32 cellular contexts compared by ENCODE assay signal in the genomic region with DNA sequence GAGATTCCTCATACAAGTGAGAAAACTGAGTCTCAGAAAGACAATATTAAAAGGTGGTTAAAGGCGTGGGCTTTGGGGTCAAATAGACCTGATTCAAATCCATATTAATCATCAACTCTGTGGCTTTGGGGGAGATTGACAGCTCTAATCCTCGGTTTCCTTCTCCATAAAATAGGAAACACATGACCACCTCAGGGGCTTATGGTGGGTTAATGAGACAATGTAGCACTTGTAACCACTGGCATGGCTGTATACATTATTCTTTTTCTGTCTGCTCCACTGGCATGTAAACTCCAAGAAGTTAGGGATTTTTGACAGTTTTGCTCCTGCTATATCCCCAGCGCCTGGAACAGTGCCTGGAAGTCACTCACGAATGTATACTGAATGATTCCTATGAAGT.
"Had no signal": no experiment of that assay in that cellular context is flagged by ENCODE, and none has a peak within 500 bp of the region (broad histone marks: within the 10 kb centered on the region; RNA-seq: fewer than 3 reads in every experiment).

No MANE protein-coding gene starts in this region.

- H3K9me3 ChIP-seq: adrenal gland had no signal

- H3K27ac ChIP-seq: adrenal gland, body of pancreas, brain microvascular endothelial cell, breast epithelium, VCaP had no signal

- H3K36me3 ChIP-seq: adrenal gland, brain microvascular endothelial cell, breast epithelium had no signal

- H3K27me3 ChIP-seq: adrenal gland, body of pancreas, brain microvascular endothelial cell, breast epithelium had no signal

- DNase-seq: activated B cell treated with CpG ODN at 0.5 μM for 24 hours; activated CD4-positive, alpha-beta memory T cell treated with anti-CD3 and anti-CD28 coated beads for 36 hours; activated CD4-positive, alpha-beta T cell treated with anti-CD3 and anti-CD28 coated beads for 4 hours; activated CD4-positive, alpha-beta T cell treated with anti-CD3 and anti-CD28 coated beads, Interleukin-2, amount 10 ng/mL, durations not matched to agents 24 days and 14 days; activated CD4-positive, alpha-beta T cell treated with anti-CD3 and anti-CD28 coated beads, Interleukin-2, amount 50 U/mL, for 1 hour; activated CD4-positive, alpha-beta T cell treated with anti-CD3 and anti-CD28 coated beads, Interleukin-2, amount 50 U/mL, for 4 hours; activated CD4-positive, CD25-positive, alpha-beta regulatory T cell treated with anti-CD3 and anti-CD28 coated beads, Interleukin-2, amount 50 U/mL, for 72 hours; activated CD8-positive, alpha-beta memory T cell treated with anti-CD3 and anti-CD28 coated beads, Interleukin-2, amount 50 U/mL, for 4 hours; activated CD8-positive, alpha-beta T cell treated with anti-CD3 and anti-CD28 coated beads for 36 hours; activated effector memory CD4-positive, alpha-beta T cell treated with anti-CD3 and anti-CD28 coated beads, Interleukin-2, amount 50 U/mL, for 16 hours; activated gamma-delta T cell treated with Interleukin-2 at 50 U/mL for 16 hours; activated naive CD4-positive, alpha-beta T cell; activated naive CD4-positive, alpha-beta T cell treated with anti-CD3 and anti-CD28 coated beads for 36 hours; activated naive CD4-positive, alpha-beta T cell treated with anti-CD3 and anti-CD28 coated beads, Interleukin-2, amount 50 U/mL, for 16 hours; activated naive CD8-positive, alpha-beta T cell treated with anti-CD3 and anti-CD28 coated beads for 36 hours; activated T-cell treated with anti-CD3 and anti-CD28 coated beads for 4 hours; activated T-cell treated with anti-CD3 and anti-CD28 coated beads, Interleukin-2, amount 50 U/mL, for 1 hour; activated T-cell treated with anti-CD3 and anti-CD28 coated beads, Interleukin-2, amount 50 U/mL, for 4 hours; activated T-cell treated with anti-CD3 and anti-CD28 coated beads, Interleukin-2, amount 50 U/mL, for 72 hours; adrenal gland; amniotic stem cell; aorta; body of pancreas; brain microvascular endothelial cell; central memory CD4-positive, alpha-beta T cell; T-helper 1 cell; T-helper 2 cell; T-helper 9 cell had no signal

- ATAC-seq: activated CD8-positive, alpha-beta T cell treated with anti-CD3 and anti-CD28 coated beads for 36 hours; activated naive CD4-positive, alpha-beta T cell treated with anti-CD3 and anti-CD28 coated beads, Interleukin-2, amount 50 U/mL, for 72 hours; activated T-cell treated with anti-CD3 and anti-CD28 coated beads, Interleukin-2, amount 50 U/mL, for 4 hours; activated T-cell treated with anti-CD3 and anti-CD28 coated beads, Interleukin-2, amount 50 U/mL, for 72 hours; activated T-helper 17 cell treated with anti-CD3 and anti-CD28 coated beads, Interleukin-2, amount 50 U/mL, for 72 hours; body of pancreas had no signal

- H3K4me3 ChIP-seq: adrenal gland, body of pancreas, breast epithelium had no signal

- H3K4me1 ChIP-seq: adrenal gland, body of pancreas, breast epithelium had no signal
